Comparison of ENCODE assay signal across 18 cellular contexts in genomic region chr1:114075546-114076249, GRCh38.
DNase-seq lines count a peak whose midpoint lies in the region; ATAC-seq and TF ChIP-seq lines count a peak whose summit lies in the region.
"Had no signal": no experiment of that assay in that cellular context is flagged by ENCODE, and none has a peak within 500 bp of the region (broad histone marks: within the 10 kb centered on the region; RNA-seq: fewer than 3 reads in every experiment).

No MANE protein-coding gene starts in this region.

- H3K27me3 ChIP-seq in osteoblast (ENCODE audit: insufficient read depth, low read length) = peaks cover 13% of the 10 kb centered on the region

- DNase-seq in T-helper 1 cell (no peak), coronary artery (ENCODE audit: low spot score) (peak; percentile 5), osteoblast (ENCODE audit: insufficient read length, low spot score, missing footprints) (peak; percentile 29), islet precursor cell (no peak)
- DNase-seq: activated B cell treated with CpG ODN at 0.5 μM for 24 hours; activated CD8-positive, alpha-beta memory T cell treated with anti-CD3 and anti-CD28 coated beads, Interleukin-2, amount 10 ng/mL, durations not matched to agents 7 days and 5 days; activated gamma-delta T cell; foreskin keratinocyte; GM23248; KG1; naive thymus-derived CD8-positive, alpha-beta T cell; NCI-H1417 treated with DMSO at 0.1 percent for 48 hours; NCI-H82; retina had no signal

- peaks cover 8% of the 10 kb centered on the region for H3K9me3 Mint-ChIP-seq in T-helper 1 cell treated with Interleukin-12 subunit alpha and Interleukin-12 subunit beta and Interleukin-4 antibody, amounts not matched to agents 30 μg/mL and 1 μg/mL, for 36 hours

- no peaks in the 10 kb centered on the region for H3K27me3 Mint-ChIP-seq in T-helper 1 cell treated with Interleukin-12 subunit alpha and Interleukin-12 subunit beta and Interleukin-4 antibody, amounts not matched to agents 30 μg/mL and 1 μg/mL, for 36 hours (ENCODE audit: low read depth)
- H3K27me3 Mint-ChIP-seq: activated CD8-positive, alpha-beta memory T cell treated with anti-CD3 and anti-CD28 coated beads, Interleukin-2, amount 10 ng/mL, durations not matched to agents 7 days and 5 days had no signal

- H3K36me3 Mint-ChIP-seq in T-helper 1 cell treated with Interleukin-12 subunit alpha and Interleukin-12 subunit beta and Interleukin-4 antibody, amounts not matched to agents 30 μg/mL and 1 μg/mL, for 36 hours (ENCODE audit: low read depth) = peaks cover 2% of the 10 kb centered on the region

- TF ChIP-seq CTCF in coronary artery (IDR thresholded peaks at IDR 0.05) = no peak
- no peak for TF ChIP-seq CTCF in osteoblast (IDR thresholded peaks at IDR 0.05; ENCODE audit: extremely low read depth, low read depth, low read length)

- ATAC-seq in HG02870 (IDR thresholded peaks at IDR 0.05; ENCODE audit: unreplicated experiment) (peak; percentile 55), HG03521 (IDR thresholded peaks at IDR 0.05; ENCODE audit: unreplicated experiment) (no peak), GM19397 (IDR thresholded peaks at IDR 0.05; ENCODE audit: unreplicated experiment) (no peak)
- ATAC-seq: activated CD8-positive, alpha-beta memory T cell treated with anti-CD3 and anti-CD28 coated beads, Interleukin-2, amount 10 ng/mL, durations not matched to agents 7 days and 5 days; foreskin keratinocyte; naive thymus-derived CD8-positive, alpha-beta T cell had no signal

- H3K27ac ChIP-seq in coronary artery (no peak overlapping the region), osteoblast (ENCODE audit: low read depth, low read length) (no peak overlapping the region)
- H3K27ac ChIP-seq: foreskin keratinocyte, GM23248 had no signal

- H2AFZ ChIP-seq in osteoblast (ENCODE audit: low read length) = no peak overlapping the region
- H2AFZ ChIP-seq: GM23248 had no signal

- H4K20me1 ChIP-seq in osteoblast (ENCODE audit: insufficient read depth, low read length) = no peaks in the 10 kb centered on the region

- no peaks in the 10 kb centered on the region for H3K36me3 ChIP-seq in osteoblast (ENCODE audit: insufficient read depth, low read length)

- H3K27ac Mint-ChIP-seq in T-helper 1 cell treated with Interleukin-12 subunit alpha and Interleukin-12 subunit beta and Interleukin-4 antibody, amounts not matched to agents 30 μg/mL and 1 μg/mL, for 36 hours = peak overlapping the region; percentile 26
- H3K27ac Mint-ChIP-seq: activated B cell treated with CpG ODN at 0.5 μM for 24 hours; activated CD8-positive, alpha-beta memory T cell treated with anti-CD3 and anti-CD28 coated beads, Interleukin-2, amount 10 ng/mL, durations not matched to agents 7 days and 5 days; naive thymus-derived CD8-positive, alpha-beta T cell had no signal

- no peak overlapping the region for H3K4me3 Mint-ChIP-seq in T-helper 1 cell treated with Interleukin-12 subunit alpha and Interleukin-12 subunit beta and Interleukin-4 antibody, amounts not matched to agents 30 μg/mL and 1 μg/mL, for 36 hours
- H3K4me3 Mint-ChIP-seq: activated B cell treated with CpG ODN at 0.5 μM for 24 hours; activated CD8-positive, alpha-beta memory T cell treated with anti-CD3 and anti-CD28 coated beads, Interleukin-2, amount 10 ng/mL, durations not matched to agents 7 days and 5 days; naive thymus-derived CD8-positive, alpha-beta T cell had no signal

- no peaks in the 10 kb centered on the region for H3K4me1 ChIP-seq in osteoblast (ENCODE audit: insufficient read depth, low read length)
- H3K4me1 ChIP-seq: foreskin keratinocyte had no signal

- H3K4me3 ChIP-seq in coronary artery (no peak overlapping the region), osteoblast (ENCODE audit: insufficient read depth, low read length) (no peak overlapping the region)
- H3K4me3 ChIP-seq: GM23248 had no signal

- peaks cover 7% of the 10 kb centered on the region for H3K9me3 ChIP-seq in osteoblast (ENCODE audit: low read depth, low read length)

- no peak overlapping the region for H3K4me2 ChIP-seq in osteoblast (ENCODE audit: insufficient read depth, low read length)

- no peaks in the 10 kb centered on the region for H3K79me2 ChIP-seq in osteoblast (ENCODE audit: insufficient read depth, low read length)

- H3K4me1 Mint-ChIP-seq in T-helper 1 cell treated with Interleukin-12 subunit alpha and Interleukin-12 subunit beta and Interleukin-4 antibody, amounts not matched to agents 30 μg/mL and 1 μg/mL, for 36 hours (ENCODE audit: low read depth) = peaks cover 5% of the 10 kb centered on the region
- H3K4me1 Mint-ChIP-seq: activated B cell treated with CpG ODN at 0.5 μM for 24 hours had no signal

Comparison
In these comparisons a context has a peak if more than half of its experiments do, and no peak if none do; other contexts are left out.
1. DNase-seq: peak in coronary artery (single experiment) and osteoblast (single experiment); none in T-helper 1 cell (0 of 5) and islet precursor cell (single experiment).